Comparison of ENCODE assay signal across 2 cellular contexts in the genomic region with DNA sequence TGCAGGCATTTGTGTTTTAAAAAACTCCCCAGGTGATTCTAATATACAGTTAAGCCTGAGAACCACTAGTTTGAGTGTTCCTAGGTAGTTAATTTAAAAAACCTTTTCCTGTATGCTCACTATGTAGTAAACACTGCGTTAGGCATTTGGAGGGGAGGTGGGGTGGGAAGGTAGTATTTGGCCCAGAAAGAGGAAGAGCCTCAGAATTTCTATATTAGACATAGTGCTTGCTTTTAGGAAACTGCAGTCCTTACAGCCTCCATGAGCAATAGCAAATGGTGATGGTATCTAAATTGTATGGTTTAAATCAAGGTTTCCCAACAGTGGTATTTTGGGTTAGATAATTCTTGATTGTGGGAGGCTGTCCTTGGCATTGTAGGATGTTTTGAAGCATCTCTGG.
TF ChIP-seq lines count a peak whose summit lies in the region.

No MANE protein-coding gene starts in this region.

TF ChIP-seq in GM23338, 12 proteins besides CTCF, POLR2A, EP300 and RAD21 (continued from another document):
- TF ChIP-seq ZNF462 (CRISPR knock-in tag; IDR thresholded peaks at IDR 0.05) (no peak), JUNB (IDR thresholded peaks at IDR 0.05; ENCODE audit: unreplicated experiment) (no peak), POLR2AphosphoS5 (IDR thresholded peaks at IDR 0.05; ENCODE audit: low read depth) (no peak), STAT1 (IDR thresholded peaks at IDR 0.05; ENCODE audit: unreplicated experiment) (no peak), ETS1 (IDR thresholded peaks at IDR 0.05) (no peak)

TF ChIP-seq in SK-N-SH treated with all-trans-retinoic acid at 6 μM for 48 hours, 23 proteins besides CTCF, POLR2A, EP300 and RAD21 (continued from another document):
- TF ChIP-seq PATZ1 (CRISPR knock-in tag; IDR thresholded peaks at IDR 0.05; ENCODE audit: borderline replicate concordance) (no peak), ZFP30 (CRISPR knock-in tag; IDR thresholded peaks at IDR 0.05) (no peak), ISL1 (CRISPR knock-in tag; IDR thresholded peaks at IDR 0.05) (no peak), POU6F1 (CRISPR knock-in tag; IDR thresholded peaks at IDR 0.05; ENCODE audit: borderline replicate concordance, low read depth) (no peak), ZNF565 (CRISPR knock-in tag; conservative IDR thresholded peaks at IDR 0.05; ENCODE audit: low read depth) (no peak), PPARA (CRISPR knock-in tag; IDR thresholded peaks at IDR 0.05; ENCODE audit: borderline replicate concordance) (no peak), ZNF70 (CRISPR knock-in tag; IDR thresholded peaks at IDR 0.05) (no peak), TSHZ2 (CRISPR knock-in tag; IDR thresholded peaks at IDR 0.05) (no peak), ZC3H10 (CRISPR knock-in tag; IDR thresholded peaks at IDR 0.05) (no peak), GLIS3 (CRISPR knock-in tag; IDR thresholded peaks at IDR 0.05) (no peak), BACH2 (CRISPR knock-in tag; IDR thresholded peaks at IDR 0.05; ENCODE audit: borderline replicate concordance) (no peak), CSDC2 (CRISPR knock-in tag; IDR thresholded peaks at IDR 0.05) (no peak)
- TF ChIP-seq, protein P1, sequence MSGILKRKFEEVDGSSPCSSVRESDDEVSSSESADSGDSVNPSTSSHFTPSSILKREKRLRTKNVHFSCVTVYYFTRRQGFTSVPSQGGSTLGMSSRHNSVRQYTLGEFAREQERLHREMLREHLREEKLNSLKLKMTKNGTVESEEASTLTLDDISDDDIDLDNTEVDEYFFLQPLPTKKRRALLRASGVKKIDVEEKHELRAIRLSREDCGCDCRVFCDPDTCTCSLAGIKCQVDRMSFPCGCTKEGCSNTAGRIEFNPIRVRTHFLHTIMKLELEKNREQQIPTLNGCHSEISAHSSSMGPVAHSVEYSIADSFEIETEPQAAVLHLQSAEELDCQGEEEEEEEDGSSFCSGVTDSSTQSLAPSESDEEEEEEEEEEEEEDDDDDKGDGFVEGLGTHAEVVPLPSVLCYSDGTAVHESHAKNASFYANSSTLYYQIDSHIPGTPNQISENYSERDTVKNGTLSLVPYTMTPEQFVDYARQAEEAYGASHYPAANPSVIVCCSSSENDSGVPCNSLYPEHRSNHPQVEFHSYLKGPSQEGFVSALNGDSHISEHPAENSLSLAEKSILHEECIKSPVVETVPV (CRISPR knock-in tag; IDR thresholded peaks at IDR 0.05), result no peak
